In genomic region chr3:14453841-14454630, GRCh38 we compare ENCODE assay signal across 1 cellular context.
TF ChIP-seq lines count a peak whose summit lies in the region.

No MANE protein-coding gene starts in this region.

TF ChIP-seq in K562, 482 proteins besides CTCF, POLR2A, EP300 and RAD21 (continued from another document):
- TF ChIP-seq POLR2G (IDR thresholded peaks at IDR 0.05; ENCODE audit: low read depth, low read length), result peak; percentile 73
- TF ChIP-seq ZNF41 (CRISPR knock-in tag; conservative IDR thresholded peaks at IDR 0.05), result no peak
- no peak for TF ChIP-seq KDM4B (IDR thresholded peaks at IDR 0.05; ENCODE audit: borderline replicate concordance in 2 of 2, low read depth in 1 of 2)
- peak; percentile 87 for TF ChIP-seq RBM22 (IDR thresholded peaks at IDR 0.05; ENCODE audit: low read depth, low read length, poor library complexity, severe bottlenecking)
- no peak for TF ChIP-seq AFF4 (CRISPR knock-in tag; IDR thresholded peaks at IDR 0.05)
- TF ChIP-seq, protein P1, sequence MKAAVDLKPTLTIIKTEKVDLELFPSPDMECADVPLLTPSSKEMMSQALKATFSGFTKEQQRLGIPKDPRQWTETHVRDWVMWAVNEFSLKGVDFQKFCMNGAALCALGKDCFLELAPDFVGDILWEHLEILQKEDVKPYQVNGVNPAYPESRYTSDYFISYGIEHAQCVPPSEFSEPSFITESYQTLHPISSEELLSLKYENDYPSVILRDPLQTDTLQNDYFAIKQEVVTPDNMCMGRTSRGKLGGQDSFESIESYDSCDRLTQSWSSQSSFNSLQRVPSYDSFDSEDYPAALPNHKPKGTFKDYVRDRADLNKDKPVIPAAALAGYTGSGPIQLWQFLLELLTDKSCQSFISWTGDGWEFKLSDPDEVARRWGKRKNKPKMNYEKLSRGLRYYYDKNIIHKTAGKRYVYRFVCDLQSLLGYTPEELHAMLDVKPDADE (conservative IDR thresholded peaks at IDR 0.05; ENCODE audit: control insufficient read depth, low read depth, low read length), result no peak
- TF ChIP-seq PRDM10 (IDR thresholded peaks at IDR 0.05; ENCODE audit: partially characterized antibody), result no peak
